12 cellular contexts compared by ENCODE assay signal in the genomic region with DNA sequence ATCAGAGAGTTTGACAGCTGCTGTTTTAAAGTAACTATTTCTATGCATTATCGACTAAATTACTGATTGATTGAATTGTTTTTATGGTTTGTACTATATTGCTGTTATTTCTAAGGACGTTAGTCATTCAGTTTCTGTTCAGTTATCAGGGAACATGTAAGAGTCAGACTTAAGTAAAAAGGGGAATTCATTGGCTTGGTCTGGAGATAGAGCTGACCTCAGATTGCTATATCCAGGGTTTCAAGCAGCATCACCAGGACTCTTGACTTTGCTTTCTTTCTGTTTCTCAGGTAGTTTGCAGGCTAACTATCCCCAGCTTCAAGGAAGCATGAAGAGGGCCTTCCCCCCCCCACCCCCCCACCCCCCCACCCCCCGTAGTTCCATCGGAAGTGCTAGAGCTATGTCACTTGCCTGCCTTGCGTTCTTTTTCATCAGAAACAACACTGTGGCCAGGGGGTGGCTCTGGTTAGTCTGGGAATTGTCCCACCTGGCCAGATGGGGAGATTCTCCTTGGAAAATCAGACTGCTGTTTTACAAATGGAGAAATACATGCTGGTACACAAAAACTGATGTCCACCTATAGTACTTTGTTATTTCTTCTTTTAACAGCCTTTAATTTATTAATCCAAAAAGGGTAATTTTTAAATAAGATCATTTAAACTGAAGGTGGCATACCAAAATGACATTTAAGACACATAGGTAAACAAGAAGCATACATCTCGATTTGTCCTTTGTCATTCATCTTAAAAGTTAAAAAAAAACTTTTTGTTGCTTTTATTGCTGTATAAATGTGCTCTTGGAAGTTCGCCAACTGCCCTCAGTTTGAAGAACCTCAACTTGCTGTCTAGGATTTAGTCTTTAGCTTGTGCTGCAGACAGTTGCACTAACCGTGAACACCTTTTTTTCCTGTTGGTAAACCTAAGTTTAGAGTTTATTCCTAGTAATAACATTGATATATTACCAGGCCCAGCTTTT. TPM values are rescaled to one million over a fixed set of nuclear protein-coding genes. Genes with fewer than 3 reads are reported as not detected.
DNase-seq lines count a peak whose midpoint lies in the region; ATAC-seq, FAIRE-seq and TF ChIP-seq lines count a peak whose summit lies in the region.
"Had no signal": no experiment of that assay in that cellular context is flagged by ENCODE, and none has a peak within 500 bp of the region (broad histone marks: within the 10 kb centered on the region; RNA-seq: fewer than 3 reads in every experiment).

No MANE protein-coding gene starts in this region.

- H3K4me1 ChIP-seq in H1 (replicated peaks in 1 of 4; ENCODE audit: control insufficient read depth in 3 of 4, insufficient read depth in 4 of 4, low read length in 3 of 4) = peaks cover 0 to 20% (median 14%) of the 10 kb centered on the region in 4 experiments; a peak in 4 of 7 replicates
- H3K4me1 ChIP-seq in suprapubic skin = peaks cover 74% of the 10 kb centered on the region

- no peak overlapping the region for H3K9ac ChIP-seq in H1 (replicated peaks in 1 of 4; ENCODE audit: extremely low read depth in 1 of 4, low read depth in 3 of 4, low read length in 3 of 4)

- peak overlapping the region; percentile 66 for H3K27ac Mint-ChIP-seq in activated CD8-positive, alpha-beta T cell treated with anti-CD3 and anti-CD28 coated beads for 36 hours
- no peak overlapping the region for H3K27ac Mint-ChIP-seq in activated CD8-positive, alpha-beta T cell treated with anti-CD3 and anti-CD28 coated beads, Interleukin-2, amount 10 ng/mL, durations not matched to agents 7 days and 5 days

- H3K4me3 ChIP-seq in H1 (ENCODE audit: extremely low read depth in 1 of 4, insufficient read depth in 2 of 4, low read depth in 3 of 4, low read length in 4 of 4) (peak overlapping the region in 1 of 4 experiments; percentile 14; a peak in 1 of 8 replicates), suprapubic skin (no peak overlapping the region)
- H3K4me3 ChIP-seq: gastrocnemius medialis had no signal

- TF ChIP-seq POLR2A in H1 (IDR thresholded peaks at IDR 0.05; ENCODE audit: control extremely low read depth in 1 of 2, low read depth in 2 of 2, low read length in 2 of 2) (no peak), suprapubic skin (IDR thresholded peaks at IDR 0.05) (no peak)

- DNase-seq in activated CD8-positive, alpha-beta T cell treated with anti-CD3 and anti-CD28 coated beads for 36 hours = no peak
- no peak for DNase-seq in activated CD8-positive, alpha-beta T cell treated with anti-CD3 and anti-CD28 coated beads, Interleukin-2, amount 10 ng/mL, durations not matched to agents 7 days and 5 days
- no peak for DNase-seq in H1 (ENCODE audit: low read depth in 1 of 2, low spot score in 2 of 2)
- DNase-seq in stimulated activated naive CD4-positive, alpha-beta T cell treated with Interleukin-2 at 50 U/mL for 16 hours (lab: John Stamatoyannopoulos, UW) = peak; percentile 6
- no peak for DNase-seq in suprapubic skin (ENCODE audit: low spot score in 2 of 2)
- DNase-seq: activated effector memory CD4-positive, alpha-beta T cell treated with anti-CD3 and anti-CD28 coated beads, Interleukin-2, amount 50 U/mL, for 16 hours; gastrocnemius medialis; Kasumi-1 had no signal

- intact Hi-C loops in activated CD8-positive, alpha-beta T cell treated with anti-CD3 and anti-CD28 coated beads for 36 hours (cut with micrococcal nuclease) = loop anchor here (5.0 to 10.0 kb wide), 3 partner anchors 43 to 155 kb away; a partner anchor contains a TSS

- H4K8ac ChIP-seq in H1 (ENCODE audit: extremely low read depth, insufficient read depth, low read length) = no peak overlapping the region

- H3K9me3 ChIP-seq in H1 (ENCODE audit: insufficient read depth in 2 of 2, low read depth in 1 of 2, low read length in 1 of 2) (no peaks in the 10 kb centered on the region), suprapubic skin (no peaks in the 10 kb centered on the region)
- H3K9me3 ChIP-seq: gastrocnemius medialis had no signal

- H3K4me2 ChIP-seq in H1 (ENCODE audit: insufficient read depth in 1 of 2, low read depth in 2 of 2, low read length in 2 of 2) = peak overlapping the region; percentile 16 to 46; a peak in 2 of 4 replicates

- H3K56ac ChIP-seq in H1 (replicated peaks; ENCODE audit: insufficient read length, low read depth, low read length) = no peak overlapping the region

- no peaks in the 10 kb centered on the region for H3K27me3 ChIP-seq in H1 (replicated peaks in 1 of 4; ENCODE audit: control insufficient read depth in 3 of 4, extremely low read depth in 1 of 4, insufficient read depth in 3 of 4, low read length in 3 of 4)
- no peaks in the 10 kb centered on the region for H3K27me3 ChIP-seq in suprapubic skin
- H3K27me3 ChIP-seq: gastrocnemius medialis had no signal

- peak; percentile 51 for ATAC-seq in activated CD8-positive, alpha-beta T cell treated with anti-CD3 and anti-CD28 coated beads for 36 hours
- ATAC-seq in activated CD8-positive, alpha-beta T cell treated with anti-CD3 and anti-CD28 coated beads, Interleukin-2, amount 10 ng/mL, durations not matched to agents 7 days and 5 days = no peak
- ATAC-seq in HG03378 (IDR thresholded peaks at IDR 0.05; ENCODE audit: unreplicated experiment) = peak; percentile 67
- no peak for ATAC-seq in HG02981 (IDR thresholded peaks at IDR 0.05; ENCODE audit: unreplicated experiment)
- no peak for ATAC-seq in GM21367 (IDR thresholded peaks at IDR 0.05; ENCODE audit: unreplicated experiment)
- ATAC-seq: gastrocnemius medialis had no signal

- H3K23me2 ChIP-seq in H1 (ENCODE audit: low read depth, low read length) = no peaks in the 10 kb centered on the region

- H3K18ac ChIP-seq in H1 (ENCODE audit: extremely low read depth, low read length) = no peak overlapping the region; the same call in 1 of the 2 replicates

- no peak overlapping the region for H3K23ac ChIP-seq in H1 (ENCODE audit: insufficient read length)

- TF ChIP-seq EP300 in H1 (IDR thresholded peaks at IDR 0.05; ENCODE audit: borderline replicate concordance in 1 of 2, low read depth in 2 of 2, low read length in 2 of 2) (no peak), suprapubic skin (IDR thresholded peaks at IDR 0.05) (no peak)

- FAIRE-seq in H1 (lab: Jason Lieb, UNC) = no peak

- H3K79me2 ChIP-seq in H1 (ENCODE audit: control insufficient read depth in 1 of 2, insufficient read depth in 2 of 2, low read length in 2 of 2) = peaks cover 52 to 99% of the 10 kb centered on the region in 2 experiments

- H3K4me3 Mint-ChIP-seq in activated CD8-positive, alpha-beta T cell treated with anti-CD3 and anti-CD28 coated beads for 36 hours = no peak overlapping the region
- H3K4me3 Mint-ChIP-seq in activated CD8-positive, alpha-beta T cell treated with anti-CD3 and anti-CD28 coated beads, Interleukin-2, amount 10 ng/mL, durations not matched to agents 7 days and 5 days = no peak overlapping the region

- 58% methylated on average over 8 of the region's 8 CpGs; no CpG with 5 or more reads in 1 of the 2 experiments for WGBS in H1 (ENCODE audit: extremely low coverage in 1 of 2, insufficient coverage in 1 of 2, insufficient read length in 1 of 2, insufficient replicate concordance in 2 of 2, low coverage in 1 of 2, low lambda C conversion rate in 2 of 2, missing lambda C conversion rate in 1 of 2), 2 experiments
- 40% methylated on average over 8 of the region's 8 CpGs for WGBS in suprapubic skin

- no peaks in the 10 kb centered on the region for H3K9me3 Mint-ChIP-seq in activated CD8-positive, alpha-beta T cell treated with anti-CD3 and anti-CD28 coated beads for 36 hours
- H3K9me3 Mint-ChIP-seq in activated CD8-positive, alpha-beta T cell treated with anti-CD3 and anti-CD28 coated beads, Interleukin-2, amount 10 ng/mL, durations not matched to agents 7 days and 5 days (ENCODE audit: insufficient read depth) = no peaks in the 10 kb centered on the region

- H2BK12ac ChIP-seq in H1 (ENCODE audit: low read depth, low read length) = no peak overlapping the region

- TF ChIP-seq CTCF in activated CD8-positive, alpha-beta T cell treated with anti-CD3 and anti-CD28 coated beads for 36 hours (IDR thresholded peaks at IDR 0.05) = no peak
- TF ChIP-seq CTCF in H1 (IDR thresholded peaks at IDR 0.05; ENCODE audit: control extremely low read depth in 1 of 3, insufficient read depth in 1 of 3, low read depth in 1 of 3, low read length in 3 of 3) (no peak), suprapubic skin (IDR thresholded peaks at IDR 0.05) (no peak)

- H3K4me1 Mint-ChIP-seq in activated CD8-positive, alpha-beta T cell treated with anti-CD3 and anti-CD28 coated beads for 36 hours (ENCODE audit: low read depth) = peaks cover 81% of the 10 kb centered on the region
- peaks cover 48% of the 10 kb centered on the region for H3K4me1 Mint-ChIP-seq in activated CD8-positive, alpha-beta T cell treated with anti-CD3 and anti-CD28 coated beads, Interleukin-2, amount 10 ng/mL, durations not matched to agents 7 days and 5 days (ENCODE audit: low read depth)

- H2AK5ac ChIP-seq in H1 (ENCODE audit: low read depth, low read length) = no peak overlapping the region

- H3K27ac ChIP-seq in H1 (ENCODE audit: low read depth, low read length) (no peak overlapping the region), suprapubic skin (no peak overlapping the region)
- H3K27ac ChIP-seq: C4-2B had no signal

- no peak overlapping the region for H3K14ac ChIP-seq in H1 (ENCODE audit: insufficient read length)

- H2BK120ac ChIP-seq in H1 (replicated peaks; ENCODE audit: low read depth, low read length) = no peak overlapping the region

- no peak for TF ChIP-seq RAD21 in H1 (IDR thresholded peaks at IDR 0.05 in 1 of 2, conservative IDR thresholded peaks at IDR 0.05 in 1 of 2; ENCODE audit: low read depth in 2 of 2, low read length in 2 of 2)

- H3K79me1 ChIP-seq in H1 (ENCODE audit: low read depth, low read length) = no peaks in the 10 kb centered on the region; the same call in 1 of the 2 replicates

- H3K36me3 Mint-ChIP-seq in activated CD8-positive, alpha-beta T cell treated with anti-CD3 and anti-CD28 coated beads for 36 hours (ENCODE audit: low read depth) = peaks cover 22% of the 10 kb centered on the region
- H3K36me3 Mint-ChIP-seq in activated CD8-positive, alpha-beta T cell treated with anti-CD3 and anti-CD28 coated beads, Interleukin-2, amount 10 ng/mL, durations not matched to agents 7 days and 5 days (ENCODE audit: low read depth) = peaks cover 22% of the 10 kb centered on the region

- no peak overlapping the region for H2BK15ac ChIP-seq in H1 (ENCODE audit: low read length)

- no peak overlapping the region for H2BK5ac ChIP-seq in H1 (ENCODE audit: low read depth, low read length)

- H3K27me3 Mint-ChIP-seq in activated CD8-positive, alpha-beta T cell treated with anti-CD3 and anti-CD28 coated beads for 36 hours = no peaks in the 10 kb centered on the region
- no peaks in the 10 kb centered on the region for H3K27me3 Mint-ChIP-seq in activated CD8-positive, alpha-beta T cell treated with anti-CD3 and anti-CD28 coated beads, Interleukin-2, amount 10 ng/mL, durations not matched to agents 7 days and 5 days (ENCODE audit: low read depth)

- H4K5ac ChIP-seq in H1 (ENCODE audit: insufficient read length, low read depth, low read length) = no peak overlapping the region

- POLR2A ChIA-PET in activated CD8-positive, alpha-beta T cell treated with anti-CD3 and anti-CD28 coated beads for 36 hours (lab: Charles Lee) = interaction anchor here (0.7 to 2.8 kb wide), 2 partner anchors 10 to 161 kb away, joined by 4 to 19 read pairs; a partner anchor contains a TSS
- POLR2A ChIA-PET in activated CD8-positive, alpha-beta T cell treated with anti-CD3 and anti-CD28 coated beads, Interleukin-2, amount 10 ng/mL, durations not matched to agents 7 days and 5 days (lab: Charles Lee) = interaction anchor here (5.1 kb wide), 1 partner anchor 9 kb away, joined by 24 read pairs; a partner anchor contains a TSS
- POLR2A ChIA-PET in H1 (lab: Charles Lee; ENCODE audit: partially characterized antibody) = interaction anchor here (0.7 to 2.5 kb wide), 5 partner anchors 10 to 161 kb away, joined by 3 to 16 read pairs (median 3); a partner anchor contains a TSS

- no peak overlapping the region for H3K4ac ChIP-seq in H1 (replicated peaks; ENCODE audit: insufficient read length, low read depth, low read length)

- no peak overlapping the region for H2AFZ ChIP-seq in H1 (ENCODE audit: low read length)

- H4K91ac ChIP-seq in H1 (replicated peaks; ENCODE audit: insufficient read length, low read length) = no peak overlapping the region

- H3K36me3 ChIP-seq in H1 (ENCODE audit: control insufficient read depth in 2 of 4, insufficient read depth in 4 of 4, low read length in 3 of 4) (no peaks in the 10 kb centered on the region), suprapubic skin (no peaks in the 10 kb centered on the region)
- H3K36me3 ChIP-seq: gastrocnemius medialis had no signal

- CTCF ChIA-PET in activated CD8-positive, alpha-beta T cell treated with anti-CD3 and anti-CD28 coated beads for 36 hours (lab: Charles Lee) = interaction anchor here (1.1 to 7.3 kb wide), 3 partner anchors 11 to 219 kb away, joined by 3 to 55 read pairs (median 5); a partner anchor contains a TSS
- CTCF ChIA-PET in activated CD8-positive, alpha-beta T cell treated with anti-CD3 and anti-CD28 coated beads, Interleukin-2, amount 10 ng/mL, durations not matched to agents 7 days and 5 days (lab: Charles Lee) = interaction anchor here (0.6 to 4.6 kb wide), 7 partner anchors 8 to 159 kb away, joined by 3 to 41 read pairs (median 3); a partner anchor contains a TSS
- CTCF ChIA-PET in H1 (lab: Charles Lee; ENCODE audit: partially characterized antibody) = interaction anchor here (1.2 to 1.7 kb wide), 3 partner anchors 8 to 12 kb away, joined by 3 to 4 read pairs (median 4); no protein-coding TSS in a partner anchor

- no peak overlapping the region for H2BK20ac ChIP-seq in H1 (ENCODE audit: low read length)

- peaks cover 9 to 16% of the 10 kb centered on the region in 2 experiments for H4K20me1 ChIP-seq in H1 (replicated peaks in 1 of 2; ENCODE audit: control insufficient read depth in 1 of 2, insufficient read depth in 2 of 2, low read length in 2 of 2)

RNA-seq across cellular contexts. Expression of a gene that starts 9.4 kb away (rescaled TPM):
- 10 to 100 TPM; 68.1 to 71.2 TPM for total RNA-seq in activated CD8-positive, alpha-beta T cell treated with anti-CD3 and anti-CD28 coated beads for 36 hours
- 10 to 100 TPM; 76.9 to 77.6 TPM for total RNA-seq in activated CD8-positive, alpha-beta T cell treated with anti-CD3 and anti-CD28 coated beads, Interleukin-2, amount 10 ng/mL, durations not matched to agents 7 days and 5 days
- total RNA-seq in H1 (2021; fragmentation: NEBNext Ultra II Directional; extraction: Animal tissue kit (Norgen Biotek cat#: 25700)) = 134 and 139 TPM in 2 replicates
- polyA plus RNA-seq in H1 (2011; rRNA removed) = 67.9 and 86.5 TPM in 2 replicates
- polyA plus RNA-seq in H1 (2011; cell fraction: cytosol; rRNA removed) = 79.3 TPM
- 60.8 TPM for polyA plus RNA-seq in H1 (2011; cell fraction: nucleus; rRNA removed)
- 58.3 to 84.0 TPM (median 74.5 TPM) in 4 replicates for polyA plus RNA-seq in H1 (2012, experiment 1 of 2)
- polyA plus RNA-seq in H1 (2012, experiment 2 of 2) = 5.9 TPM
- polyA plus RNA-seq in H1 (2013, experiment 1 of 2) = 40.2 TPM
- 39.7 TPM for polyA plus RNA-seq in H1 (2013, experiment 2 of 2)
- 370 and 522 TPM in 2 replicates for polyA minus RNA-seq in H1 (2011; rRNA and poly(A)+ RNA removed)
- 94.2 TPM for polyA minus RNA-seq in H1 (2011; cell fraction: cytosol; rRNA and poly(A)+ RNA removed)
- 92.4 TPM for polyA minus RNA-seq in H1 (2011; cell fraction: nucleus; rRNA and poly(A)+ RNA removed)
- 100 to 1,000 TPM in 2 of 4 donors, 10 to 100 TPM in 2; 58.9 to 112 (median 99.7) TPM for total RNA-seq in suprapubic skin

Comparison
In these comparisons a context has a peak if more than half of its experiments do, and no peak if none do; other contexts are left out.
1. ATAC-seq: peak in activated CD8-positive, alpha-beta T cell treated with anti-CD3 and anti-CD28 coated beads for 36 hours (single experiment) and HG03378 (single experiment); none in activated CD8-positive, alpha-beta T cell treated with anti-CD3 and anti-CD28 coated beads, Interleukin-2, amount 10 ng/mL, durations not matched to agents 7 days and 5 days (single experiment), HG02981 (single experiment) and GM21367 (single experiment).